ENCODE assay signal across 22 cellular contexts in genomic region chr6:40343887-40344565, GRCh38.
DNase-seq lines count a peak whose midpoint lies in the region; ATAC-seq and TF ChIP-seq lines count a peak whose summit lies in the region.
"Had no signal": no experiment of that assay in that cellular context is flagged by ENCODE, and none has a peak within 500 bp of the region (broad histone marks: within the 10 kb centered on the region; RNA-seq: fewer than 3 reads in every experiment).

No MANE protein-coding gene starts in this region.

- H3K27ac Mint-ChIP-seq in brain = peak overlapping the region; percentile 30 to 94 (median 72)
- H3K27ac Mint-ChIP-seq: activated CD8-positive, alpha-beta T cell treated with anti-CD3 and anti-CD28 coated beads for 36 hours; activated T-cell treated with anti-CD3 and anti-CD28 coated beads, Interleukin-2, amount 50 U/mL, for 24 hours; B cell; mesothelial cell of epicardium; naive thymus-derived CD4-positive, alpha-beta T cell had no signal

- no peak overlapping the region for H2BK12ac ChIP-seq in neuronal stem cell (ENCODE audit: low read length)

- no peak for DNase-seq in cardiac muscle cell (ENCODE audit: low read depth in 1 of 2, low spot score in 1 of 2)
- DNase-seq in left ventricle myocardium superior = no peak
- DNase-seq in neuronal stem cell (ENCODE audit: low spot score) = peak; percentile 39
- peak; percentile 29 for DNase-seq in ureter (ENCODE audit: low spot score)
- DNase-seq in stimulated activated CD4-positive, alpha-beta T cell treated with anti-CD3 and anti-CD28 coated beads, Interleukin-4, amount 100 ng/mL, for 24 hours = no peak
- DNase-seq in superior temporal gyrus (ENCODE audit: extremely low spot score) = no peak
- DNase-seq: activated CD8-positive, alpha-beta T cell treated with anti-CD3 and anti-CD28 coated beads for 36 hours; DMS53; IMR-90; NCI-H1092; NCI-H187 treated with DMSO at 0.1 percent for 48 hours; NCI-H774; OCI-M1; posterior cingulate gyrus; SW 1271 had no signal

- H2BK5ac ChIP-seq in neuronal stem cell (ENCODE audit: low read length) = no peak overlapping the region

- H3K18ac ChIP-seq in neuronal stem cell (ENCODE audit: low read length) = peak overlapping the region; percentile 11

- no peak overlapping the region for H4K91ac ChIP-seq in neuronal stem cell (ENCODE audit: low read depth, low read length, poor library complexity)

- H3K14ac ChIP-seq in neuronal stem cell (ENCODE audit: low read length) = no peak overlapping the region

- H3K27me3 Mint-ChIP-seq in brain = no peaks in the 10 kb centered on the region
- H3K27me3 Mint-ChIP-seq: activated T-cell treated with anti-CD3 and anti-CD28 coated beads, Interleukin-2, amount 50 U/mL, for 24 hours had no signal

- peak overlapping the region; percentile 63 for H3K27ac ChIP-seq in cardiac muscle cell
- no peak overlapping the region for H3K27ac ChIP-seq in neuronal stem cell (replicated peaks; ENCODE audit: low read length)
- H3K27ac ChIP-seq: body of pancreas had no signal

- peak overlapping the region in 1 of 5 experiments; percentile 17 for H3K4me3 Mint-ChIP-seq in brain
- H3K4me3 Mint-ChIP-seq: activated CD8-positive, alpha-beta T cell treated with anti-CD3 and anti-CD28 coated beads for 36 hours; activated T-cell treated with anti-CD3 and anti-CD28 coated beads, Interleukin-2, amount 50 U/mL, for 24 hours; B cell; mesothelial cell of epicardium; naive thymus-derived CD4-positive, alpha-beta T cell had no signal

- H3K36me3 Mint-ChIP-seq in brain = no peaks in the 10 kb centered on the region
- H3K36me3 Mint-ChIP-seq: mesothelial cell of epicardium; naive thymus-derived CD4-positive, alpha-beta T cell had no signal

- no peak overlapping the region for H3K9ac ChIP-seq in neuronal stem cell (ENCODE audit: low read depth, low read length, poor library complexity)

- no peak overlapping the region for H2AK5ac ChIP-seq in neuronal stem cell (ENCODE audit: low read depth, low read length)

- ATAC-seq in left ventricle myocardium superior (no peak), GM21737 (IDR thresholded peaks at IDR 0.05; ENCODE audit: unreplicated experiment) (no peak)
- ATAC-seq: activated CD8-positive, alpha-beta T cell treated with anti-CD3 and anti-CD28 coated beads for 36 hours; body of pancreas; naive thymus-derived CD4-positive, alpha-beta T cell had no signal

- H4K8ac ChIP-seq in neuronal stem cell (ENCODE audit: low read depth, low read length) = peak overlapping the region; percentile 70

- no peak overlapping the region for H2AFZ ChIP-seq in neuronal stem cell (ENCODE audit: low read length)

- H3K4ac ChIP-seq in neuronal stem cell (ENCODE audit: low read length) = no peak overlapping the region

- H3K4me2 ChIP-seq in neuronal stem cell (ENCODE audit: insufficient read depth, low read length, poor library complexity, severe bottlenecking) = no peak overlapping the region

- intact Hi-C loops in left ventricle myocardium superior (cut with micrococcal nuclease) = no loop called here

- H3K9me3 Mint-ChIP-seq in brain = peaks cover 0 to 4% (median 0%) of the 10 kb centered on the region in 5 experiments
- H3K9me3 Mint-ChIP-seq: activated CD8-positive, alpha-beta T cell treated with anti-CD3 and anti-CD28 coated beads for 36 hours; activated T-cell treated with anti-CD3 and anti-CD28 coated beads, Interleukin-2, amount 50 U/mL, for 24 hours; mesothelial cell of epicardium had no signal

- H3K27me3 ChIP-seq in cardiac muscle cell (no peaks in the 10 kb centered on the region), neuronal stem cell (ENCODE audit: control insufficient read depth in 3 of 3, insufficient read depth in 3 of 3, low read depth in 1 of 3, low read length in 3 of 3) (no peaks in the 10 kb centered on the region)
- H3K27me3 ChIP-seq: body of pancreas had no signal

- H3K9me3 ChIP-seq in cardiac muscle cell (ENCODE audit: low read depth) (no peaks in the 10 kb centered on the region), neuronal stem cell (replicated peaks in 1 of 2; ENCODE audit: control insufficient read depth in 2 of 2, insufficient read depth in 1 of 2, low read depth in 1 of 2, low read length in 2 of 2) (no peaks in the 10 kb centered on the region)
- H3K9me3 ChIP-seq: body of pancreas had no signal

- TF ChIP-seq CTCF in cardiac muscle cell (IDR thresholded peaks at IDR 0.05; ENCODE audit: low read depth, low read length) = no peak
- no peak for TF ChIP-seq CTCF in brain (conservative IDR thresholded peaks at IDR 0.05)

- H2BK120ac ChIP-seq in neuronal stem cell (ENCODE audit: low read depth, low read length) = no peak overlapping the region

- WGBS in neuronal stem cell (ENCODE audit: extremely low coverage in 2 of 2, insufficient read length in 2 of 2, insufficient replicate concordance in 1 of 2), 2 donors = no CpG with 5 or more reads among the region's 7 CpGs

- H3K4me1 ChIP-seq in cardiac muscle cell (ENCODE audit: low read depth) (peaks cover 17% of the 10 kb centered on the region), neuronal stem cell (ENCODE audit: control insufficient read depth in 2 of 2, insufficient read depth in 1 of 2, low read depth in 1 of 2, low read length in 2 of 2) (peaks cover 0 to 28% of the 10 kb centered on the region in 2 donors)

- H3K79me1 ChIP-seq in neuronal stem cell (ENCODE audit: low read depth, low read length) = no peaks in the 10 kb centered on the region

- no peaks in the 10 kb centered on the region for H3K36me3 ChIP-seq in cardiac muscle cell
- no peaks in the 10 kb centered on the region for H3K36me3 ChIP-seq in neuronal stem cell (replicated peaks in 1 of 2; ENCODE audit: control insufficient read depth in 2 of 2, insufficient read depth in 2 of 2, low read length in 2 of 2)

- no peak overlapping the region for H3K23ac ChIP-seq in neuronal stem cell (ENCODE audit: low read depth, low read length, poor library complexity)

- peaks cover 66% of the 10 kb centered on the region for H3K4me1 Mint-ChIP-seq in brain
- H3K4me1 Mint-ChIP-seq: B cell had no signal

- no peak overlapping the region for H3K4me3 ChIP-seq in cardiac muscle cell
- no peak overlapping the region for H3K4me3 ChIP-seq in neuronal stem cell (ENCODE audit: low read length in 2 of 2)
- H3K4me3 ChIP-seq: body of pancreas had no signal

- no peak overlapping the region for H2BK15ac ChIP-seq in neuronal stem cell (ENCODE audit: low read length)

Comparison
In these comparisons a context has a peak if more than half of its experiments do, and no peak if none do; other contexts are left out.
1. DNase-seq: peak in neuronal stem cell (single experiment) and ureter (single experiment); none in cardiac muscle cell (0 of 2), left ventricle myocardium superior (single experiment), stimulated activated CD4-positive, alpha-beta T cell treated with anti-CD3 and anti-CD28 coated beads, Interleukin-4, amount 100 ng/mL, for 24 hours (single experiment) and superior temporal gyrus (single experiment).